ENCODE assay signal across 10 cellular contexts in the genomic region with DNA sequence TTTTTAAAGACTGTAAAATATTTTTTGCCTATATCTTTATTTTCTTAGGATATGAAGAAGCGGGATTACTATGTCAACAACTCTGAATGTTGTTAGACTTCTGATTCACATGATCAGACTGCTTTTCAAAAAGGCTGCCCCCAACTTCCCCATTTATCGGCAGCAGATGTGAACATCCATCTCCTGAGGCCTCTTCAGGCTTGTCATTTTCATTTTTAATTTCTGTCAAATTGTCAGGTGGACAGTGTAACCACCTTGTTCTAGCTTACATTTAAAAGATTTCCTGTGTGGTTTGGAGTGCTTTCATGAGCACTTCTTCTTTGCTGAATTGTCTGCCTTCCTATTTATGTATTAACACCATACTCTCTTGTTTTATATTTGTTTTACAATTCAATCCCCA.
A peak's percentile ranks its signal among the peaks of the same experiment; 100 is the strongest.
DNase-seq lines count a peak whose midpoint lies in the region; ATAC-seq and TF ChIP-seq lines count a peak whose summit lies in the region.
"Had no signal": no experiment of that assay in that cellular context is flagged by ENCODE, and none has a peak within 500 bp of the region (broad histone marks: within the 10 kb centered on the region; RNA-seq: fewer than 3 reads in every experiment).

No MANE protein-coding gene starts in this region.

- H3K4me1 ChIP-seq in breast epithelium, result no peaks in the 10 kb centered on the region

- intact Hi-C loops in breast epithelium (cut with DNase I; ENCODE audit: low total_unique reads), result no loop called here

- no peaks in the 10 kb centered on the region for H3K9me3 ChIP-seq in breast epithelium

- H3K27me3 ChIP-seq in breast epithelium, result no peaks in the 10 kb centered on the region

- no peaks in the 10 kb centered on the region for H3K36me3 ChIP-seq in breast epithelium

- peak; percentile 81 for ATAC-seq in activated naive CD8-positive, alpha-beta T cell treated with anti-CD3 and anti-CD28 coated beads, Interleukin-2, amount 10 ng/mL, durations not matched to agents 7 days and 5 days (ENCODE audit: low read depth)
- ATAC-seq in HG02943 (IDR thresholded peaks at IDR 0.05; ENCODE audit: low read depth, unreplicated experiment), result peak; percentile 65
- ATAC-seq in stimulated activated naive B cell treated with anti-CD40 and anti-IgM and Interleukin-4, amounts not matched to agents 10 μg/mL and 1 μg/mL and 100 μg/mL, for 72 hours (replicated peaks), result peak; percentile 78 to 84

- no peak for DNase-seq in activated naive CD8-positive, alpha-beta T cell treated with anti-CD3 and anti-CD28 coated beads, Interleukin-2, amount 10 ng/mL, durations not matched to agents 7 days and 5 days
- no peak for DNase-seq in activated naive CD8-positive, alpha-beta T cell treated with anti-CD3 and anti-CD28 coated beads for 36 hours
- DNase-seq in NOMO-1 (lab: John Stamatoyannopoulos, UW; ENCODE audit: unreplicated experiment in 2 of 2), result peak; percentile 46 to 65
- peak; percentile 29 for DNase-seq in stimulated activated naive B cell treated with anti-CD40 and anti-IgM and Interleukin-4, amounts not matched to agents 10 μg/mL and 1 μg/mL and 100 μg/mL, for 72 hours
- DNase-seq in AG08396 (ENCODE audit: low spot score), result no peak
- no peak for DNase-seq in T1000 (lab: John Stamatoyannopoulos, UW)
- no peak for DNase-seq in breast epithelium (ENCODE audit: low spot score in 2 of 2)
- DNase-seq: stimulated activated CD4-positive, alpha-beta T cell treated with anti-CD3 and anti-CD28 coated beads, Interleukin-4, amount 100 ng/mL, for 4 hours had no signal

- peak overlapping the region; percentile 60 for H3K27ac Mint-ChIP-seq in activated naive CD8-positive, alpha-beta T cell treated with anti-CD3 and anti-CD28 coated beads, Interleukin-2, amount 10 ng/mL, durations not matched to agents 7 days and 5 days
- no peak overlapping the region for H3K27ac Mint-ChIP-seq in activated naive CD8-positive, alpha-beta T cell treated with anti-CD3 and anti-CD28 coated beads for 36 hours
- no peak overlapping the region for H3K27ac Mint-ChIP-seq in stimulated activated naive B cell treated with anti-CD40 and anti-IgM and Interleukin-4, amounts not matched to agents 10 μg/mL and 1 μg/mL and 100 μg/mL, for 72 hours

- no peak for TF ChIP-seq POLR2A in breast epithelium (IDR thresholded peaks at IDR 0.05)

- peaks cover 42% of the 10 kb centered on the region for H3K4me1 Mint-ChIP-seq in activated naive CD8-positive, alpha-beta T cell treated with anti-CD3 and anti-CD28 coated beads, Interleukin-2, amount 10 ng/mL, durations not matched to agents 7 days and 5 days
- peaks cover 25% of the 10 kb centered on the region for H3K4me1 Mint-ChIP-seq in activated naive CD8-positive, alpha-beta T cell treated with anti-CD3 and anti-CD28 coated beads for 36 hours
- peaks cover 37 to 65% of the 10 kb centered on the region in 2 donors for H3K4me1 Mint-ChIP-seq in stimulated activated naive B cell treated with anti-CD40 and anti-IgM and Interleukin-4, amounts not matched to agents 10 μg/mL and 1 μg/mL and 100 μg/mL, for 72 hours

- peaks cover 33% of the 10 kb centered on the region for H3K36me3 Mint-ChIP-seq in activated naive CD8-positive, alpha-beta T cell treated with anti-CD3 and anti-CD28 coated beads, Interleukin-2, amount 10 ng/mL, durations not matched to agents 7 days and 5 days
- H3K36me3 Mint-ChIP-seq in activated naive CD8-positive, alpha-beta T cell treated with anti-CD3 and anti-CD28 coated beads for 36 hours, result peaks cover 47% of the 10 kb centered on the region
- H3K36me3 Mint-ChIP-seq in stimulated activated naive B cell treated with anti-CD40 and anti-IgM and Interleukin-4, amounts not matched to agents 10 μg/mL and 1 μg/mL and 100 μg/mL, for 72 hours, result peaks cover 33 to 34% of the 10 kb centered on the region in 2 donors

- no peak overlapping the region for H3K27ac ChIP-seq in breast epithelium
- H3K27ac ChIP-seq: coronary artery had no signal

- POLR2A ChIA-PET in activated naive CD8-positive, alpha-beta T cell treated with anti-CD3 and anti-CD28 coated beads, Interleukin-2, amount 10 ng/mL, durations not matched to agents 7 days and 5 days (lab: Charles Lee), result interaction anchor here (1.7 to 5.1 kb wide), 3 partner anchors 9 to 143 kb away, joined by 5 to 26 read pairs (median 9); no protein-coding TSS in a partner anchor

- no peaks in the 10 kb centered on the region for H3K27me3 Mint-ChIP-seq in activated naive CD8-positive, alpha-beta T cell treated with anti-CD3 and anti-CD28 coated beads, Interleukin-2, amount 10 ng/mL, durations not matched to agents 7 days and 5 days
- H3K27me3 Mint-ChIP-seq in activated naive CD8-positive, alpha-beta T cell treated with anti-CD3 and anti-CD28 coated beads for 36 hours, result no peaks in the 10 kb centered on the region
- H3K27me3 Mint-ChIP-seq in stimulated activated naive B cell treated with anti-CD40 and anti-IgM and Interleukin-4, amounts not matched to agents 10 μg/mL and 1 μg/mL and 100 μg/mL, for 72 hours, result no peaks in the 10 kb centered on the region

- peak overlapping the region; percentile 49 for H3K4me3 Mint-ChIP-seq in activated naive CD8-positive, alpha-beta T cell treated with anti-CD3 and anti-CD28 coated beads, Interleukin-2, amount 10 ng/mL, durations not matched to agents 7 days and 5 days
- H3K4me3 Mint-ChIP-seq in activated naive CD8-positive, alpha-beta T cell treated with anti-CD3 and anti-CD28 coated beads for 36 hours, result no peak overlapping the region
- peak overlapping the region in 1 of 2 donors; percentile 7 for H3K4me3 Mint-ChIP-seq in stimulated activated naive B cell treated with anti-CD40 and anti-IgM and Interleukin-4, amounts not matched to agents 10 μg/mL and 1 μg/mL and 100 μg/mL, for 72 hours

- no peak for TF ChIP-seq CTCF in breast epithelium (IDR thresholded peaks at IDR 0.05)

- H3K9me3 Mint-ChIP-seq in activated naive CD8-positive, alpha-beta T cell treated with anti-CD3 and anti-CD28 coated beads, Interleukin-2, amount 10 ng/mL, durations not matched to agents 7 days and 5 days, result no peaks in the 10 kb centered on the region
- H3K9me3 Mint-ChIP-seq in activated naive CD8-positive, alpha-beta T cell treated with anti-CD3 and anti-CD28 coated beads for 36 hours, result no peaks in the 10 kb centered on the region
- H3K9me3 Mint-ChIP-seq in stimulated activated naive B cell treated with anti-CD40 and anti-IgM and Interleukin-4, amounts not matched to agents 10 μg/mL and 1 μg/mL and 100 μg/mL, for 72 hours, result no peaks in the 10 kb centered on the region

- no peak overlapping the region for H3K4me3 ChIP-seq in breast epithelium
- H3K4me3 ChIP-seq: coronary artery had no signal

Comparison
In these comparisons a context has a peak if more than half of its experiments do, and no peak if none do; other contexts are left out.
1. DNase-seq: peak in NOMO-1 (2 of 2) and stimulated activated naive B cell treated with anti-CD40 and anti-IgM and Interleukin-4, amounts not matched to agents 10 μg/mL and 1 μg/mL and 100 μg/mL, for 72 hours (single experiment); none in activated naive CD8-positive, alpha-beta T cell treated with anti-CD3 and anti-CD28 coated beads, Interleukin-2, amount 10 ng/mL, durations not matched to agents 7 days and 5 days (single experiment), activated naive CD8-positive, alpha-beta T cell treated with anti-CD3 and anti-CD28 coated beads for 36 hours (single experiment), AG08396 (single experiment), T1000 (single experiment) and breast epithelium (0 of 2).
2. Peak in every context shown above with its lines, with median percentiles within 50 percentile points of each other: ATAC-seq.